1 cellular context compared by ENCODE assay signal in the genomic region with DNA sequence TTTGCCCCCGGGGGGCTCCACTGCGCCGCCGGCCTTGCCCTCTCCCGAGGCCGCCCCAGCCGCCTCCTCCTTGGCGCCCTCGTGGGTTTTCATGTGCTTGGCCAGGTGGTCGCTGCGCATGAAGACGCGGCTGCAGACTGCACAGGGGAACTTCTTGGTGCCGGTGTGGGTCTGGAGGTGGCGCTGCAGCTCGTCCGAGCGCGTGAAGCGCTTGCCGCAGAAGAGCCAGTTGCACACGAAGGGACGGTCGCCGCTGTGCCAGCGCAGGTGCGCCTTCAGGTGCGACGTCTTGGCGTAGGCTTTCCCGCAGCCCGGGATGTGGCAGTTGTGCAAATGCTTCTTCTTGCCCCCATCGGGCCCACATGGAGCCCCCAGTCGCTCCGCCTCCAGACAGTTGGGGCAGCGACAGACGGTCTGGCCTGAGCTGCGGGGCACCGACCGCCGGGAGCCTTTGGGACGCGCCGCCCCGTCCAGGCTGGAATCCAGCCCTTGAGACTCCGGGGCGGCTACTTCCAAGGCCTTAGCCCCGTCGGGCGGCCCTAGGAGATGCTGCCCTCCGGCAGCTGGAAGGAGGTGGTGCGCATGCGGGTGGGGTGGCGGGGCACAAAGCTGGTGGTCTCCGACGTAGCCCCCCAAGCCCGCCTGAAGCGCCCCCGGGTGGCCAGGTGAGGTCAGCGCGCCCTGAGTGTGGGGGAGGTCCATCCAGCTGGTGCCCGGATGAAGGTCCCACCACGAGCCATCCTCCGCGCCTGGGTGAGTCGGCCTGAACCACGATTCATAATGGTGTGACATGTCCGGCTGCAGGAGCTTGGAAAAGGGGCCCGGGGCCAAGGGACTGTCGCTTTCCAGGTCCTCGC.
A peak's percentile ranks its signal among the peaks of the same experiment; 100 is the strongest.
TF ChIP-seq lines count a peak whose summit lies in the region.

No MANE protein-coding gene starts in this region.

TF ChIP-seq in WTC11, 78 proteins besides CTCF, POLR2A, EP300 and RAD21 (continued from another document):
- 0 out of 2 replicates have a peak, but pooled peaks have one; percentile 49 for TF ChIP-seq ELF4 (CRISPR knock-in tag; IDR thresholded peaks at IDR 0.05; ENCODE audit: low read depth)
- TF ChIP-seq ZNF121 (CRISPR knock-in tag; IDR thresholded peaks at IDR 0.05) = peak; percentile 36; the same call in 1 of the 2 replicates
TF ChIP-seq in WTC11: peak in this region for 37.
